ENCODE assay signal across 1 cellular context in the genomic region with DNA sequence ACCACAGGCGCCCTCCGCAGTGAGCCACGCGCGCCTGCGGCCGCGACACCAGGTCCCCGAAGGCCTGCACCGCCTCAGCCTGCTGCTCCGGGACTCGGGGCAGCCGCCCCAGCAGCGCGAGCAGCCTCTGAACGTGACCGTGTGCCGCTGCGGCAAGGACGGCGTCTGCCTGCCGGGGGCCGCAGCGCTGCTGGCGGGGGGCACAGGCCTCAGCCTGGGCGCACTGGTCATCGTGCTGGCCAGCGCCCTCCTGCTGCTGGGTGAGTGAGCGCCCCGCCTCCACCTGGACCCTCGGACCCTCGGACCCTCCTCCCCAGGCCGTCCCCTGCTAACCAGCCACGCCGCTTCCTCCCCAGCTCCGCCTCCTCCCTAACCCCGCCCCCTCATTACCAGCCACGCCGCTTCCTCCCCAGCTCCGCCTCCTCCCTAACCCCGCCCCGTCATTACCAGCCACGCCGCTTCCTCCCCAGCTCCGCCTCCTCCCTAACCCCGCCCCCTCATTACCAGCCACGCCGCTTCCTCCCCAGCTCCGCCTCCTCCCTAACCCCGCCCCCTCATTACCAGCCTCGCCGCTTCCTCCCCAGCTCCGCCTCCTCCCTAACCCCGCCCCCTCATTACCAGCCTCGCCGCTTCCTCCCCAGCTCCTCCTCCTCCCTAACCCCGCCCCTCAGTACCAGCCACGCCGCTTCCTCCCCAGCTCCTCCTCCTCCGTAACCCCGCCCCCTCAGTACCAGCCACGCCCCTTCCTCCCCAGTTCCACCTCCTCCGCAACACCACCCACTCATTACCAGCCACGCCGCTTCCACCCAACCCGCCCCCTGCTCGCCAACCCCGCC.
TF ChIP-seq lines count a peak whose summit lies in the region.
"Not testable (repeated sequence)": the region's sequence is repeated elsewhere in the genome, so short reads cannot be mapped to it uniquely, and the experiment has no call there.

No MANE protein-coding gene starts in this region.

TF ChIP-seq in HepG2, 621 proteins besides CTCF, POLR2A, EP300 and RAD21 (continued from another document and continues in another):
- TF ChIP-seq, protein P1, sequence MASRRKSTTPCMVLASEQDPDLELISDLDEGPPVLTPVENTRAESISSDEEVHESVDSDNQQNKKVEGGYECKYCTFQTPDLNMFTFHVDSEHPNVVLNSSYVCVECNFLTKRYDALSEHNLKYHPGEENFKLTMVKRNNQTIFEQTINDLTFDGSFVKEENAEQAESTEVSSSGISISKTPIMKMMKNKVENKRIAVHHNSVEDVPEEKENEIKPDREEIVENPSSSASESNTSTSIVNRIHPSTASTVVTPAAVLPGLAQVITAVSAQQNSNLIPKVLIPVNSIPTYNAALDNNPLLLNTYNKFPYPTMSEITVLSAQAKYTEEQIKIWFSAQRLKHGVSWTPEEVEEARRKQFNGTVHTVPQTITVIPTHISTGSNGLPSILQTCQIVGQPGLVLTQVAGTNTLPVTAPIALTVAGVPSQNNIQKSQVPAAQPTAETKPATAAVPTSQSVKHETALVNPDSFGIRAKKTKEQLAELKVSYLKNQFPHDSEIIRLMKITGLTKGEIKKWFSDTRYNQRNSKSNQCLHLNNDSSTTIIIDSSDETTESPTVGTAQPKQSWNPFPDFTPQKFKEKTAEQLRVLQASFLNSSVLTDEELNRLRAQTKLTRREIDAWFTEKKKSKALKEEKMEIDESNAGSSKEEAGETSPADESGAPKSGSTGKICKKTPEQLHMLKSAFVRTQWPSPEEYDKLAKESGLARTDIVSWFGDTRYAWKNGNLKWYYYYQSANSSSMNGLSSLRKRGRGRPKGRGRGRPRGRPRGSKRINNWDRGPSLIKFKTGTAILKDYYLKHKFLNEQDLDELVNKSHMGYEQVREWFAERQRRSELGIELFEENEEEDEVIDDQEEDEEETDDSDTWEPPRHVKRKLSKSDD (CRISPR knock-in tag; IDR thresholded peaks at IDR 0.05; ENCODE audit: low read depth): peak; percentile 73; the same call in 1 of the 2 replicates
- TF ChIP-seq DBP (CRISPR knock-in tag; IDR thresholded peaks at IDR 0.05; ENCODE audit: not compliant biosample characterization): peak; percentile 95
- peak; percentile 94 for TF ChIP-seq ATAD3A (CRISPR knock-in tag; IDR thresholded peaks at IDR 0.05)
- 0 out of 2 replicates have a peak, but pooled peaks have one; percentile 56 for TF ChIP-seq TBP (CRISPR knock-in tag; IDR thresholded peaks at IDR 0.05)
- peak; percentile 35; the same call in 1 of the 2 replicates for TF ChIP-seq THAP11 (CRISPR knock-in tag; IDR thresholded peaks at IDR 0.05)
- peak; percentile 52; the same call in 1 of the 2 replicates for TF ChIP-seq ZNF367 (CRISPR knock-in tag; IDR thresholded peaks at IDR 0.05; ENCODE audit: borderline replicate concordance)
- peak; percentile 82 for TF ChIP-seq ZNF121 (CRISPR knock-in tag; IDR thresholded peaks at IDR 0.05)
- peak; percentile 89 for TF ChIP-seq ZNF205 (CRISPR knock-in tag; IDR thresholded peaks at IDR 0.05)
- TF ChIP-seq TFDP2 (CRISPR knock-in tag; IDR thresholded peaks at IDR 0.05): peak; percentile 61
- TF ChIP-seq ZNF546 (CRISPR knock-in tag; conservative IDR thresholded peaks at IDR 0.05): peak; percentile 79; the same call in 1 of the 2 replicates
- TF ChIP-seq, protein P2, sequence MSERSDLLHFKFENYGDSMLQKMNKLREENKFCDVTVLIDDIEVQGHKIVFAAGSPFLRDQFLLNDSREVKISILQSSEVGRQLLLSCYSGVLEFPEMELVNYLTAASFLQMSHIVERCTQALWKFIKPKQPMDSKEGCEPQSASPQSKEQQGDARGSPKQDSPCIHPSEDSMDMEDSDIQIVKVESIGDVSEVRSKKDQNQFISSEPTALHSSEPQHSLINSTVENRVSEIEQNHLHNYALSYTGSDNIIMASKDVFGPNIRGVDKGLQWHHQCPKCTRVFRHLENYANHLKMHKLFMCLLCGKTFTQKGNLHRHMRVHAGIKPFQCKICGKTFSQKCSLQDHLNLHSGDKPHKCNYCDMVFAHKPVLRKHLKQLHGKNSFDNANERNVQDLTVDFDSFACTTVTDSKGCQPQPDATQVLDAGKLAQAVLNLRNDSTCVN (CRISPR knock-in tag; IDR thresholded peaks at IDR 0.05; ENCODE audit: borderline replicate concordance): peak; percentile 72; the same call in 1 of the 2 replicates
- peak; percentile 87 for TF ChIP-seq SRSF1 (optimal IDR thresholded peaks at IDR 0.05; ENCODE audit: low read depth, low read length)
- peak; percentile 88 for TF ChIP-seq MXD3 (CRISPR knock-in tag; IDR thresholded peaks at IDR 0.05)
- TF ChIP-seq CHD2 (IDR thresholded peaks at IDR 0.05; ENCODE audit: low read depth, low read length): peak; percentile 24; the same call in 1 of the 2 replicates
- TF ChIP-seq MAX (IDR thresholded peaks at IDR 0.05): peak; percentile 92
- peak; percentile 66; the same call in 1 of the 2 replicates for TF ChIP-seq FOXM1 (CRISPR knock-in tag; IDR thresholded peaks at IDR 0.05)
- peak; percentile 72; the same call in 1 of the 2 replicates for TF ChIP-seq ZC3H4 (CRISPR knock-in tag; IDR thresholded peaks at IDR 0.05; ENCODE audit: borderline replicate concordance)
- TF ChIP-seq MAF1 (CRISPR knock-in tag; IDR thresholded peaks at IDR 0.05; ENCODE audit: borderline replicate concordance): 0 out of 2 replicates have a peak, but pooled peaks have one; percentile 37
- 0 out of 2 replicates have a peak, but pooled peaks have one; percentile 47 for TF ChIP-seq ZSCAN30 (CRISPR knock-in tag; IDR thresholded peaks at IDR 0.05)
- TF ChIP-seq CREB3 (CRISPR knock-in tag; IDR thresholded peaks at IDR 0.05): peak; percentile 69; the same call in 1 of the 2 replicates
- TF ChIP-seq, protein P3, sequence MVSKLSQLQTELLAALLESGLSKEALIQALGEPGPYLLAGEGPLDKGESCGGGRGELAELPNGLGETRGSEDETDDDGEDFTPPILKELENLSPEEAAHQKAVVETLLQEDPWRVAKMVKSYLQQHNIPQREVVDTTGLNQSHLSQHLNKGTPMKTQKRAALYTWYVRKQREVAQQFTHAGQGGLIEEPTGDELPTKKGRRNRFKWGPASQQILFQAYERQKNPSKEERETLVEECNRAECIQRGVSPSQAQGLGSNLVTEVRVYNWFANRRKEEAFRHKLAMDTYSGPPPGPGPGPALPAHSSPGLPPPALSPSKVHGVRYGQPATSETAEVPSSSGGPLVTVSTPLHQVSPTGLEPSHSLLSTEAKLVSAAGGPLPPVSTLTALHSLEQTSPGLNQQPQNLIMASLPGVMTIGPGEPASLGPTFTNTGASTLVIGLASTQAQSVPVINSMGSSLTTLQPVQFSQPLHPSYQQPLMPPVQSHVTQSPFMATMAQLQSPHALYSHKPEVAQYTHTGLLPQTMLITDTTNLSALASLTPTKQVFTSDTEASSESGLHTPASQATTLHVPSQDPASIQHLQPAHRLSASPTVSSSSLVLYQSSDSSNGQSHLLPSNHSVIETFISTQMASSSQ (IDR thresholded peaks at IDR 0.05; ENCODE audit: low read depth): not testable (repeated sequence)
- TF ChIP-seq, protein P3 (CRISPR knock-in tag; IDR thresholded peaks at IDR 0.05; ENCODE audit: borderline replicate concordance): peak; percentile 69
- peak; percentile 91 for TF ChIP-seq ZNF563 (CRISPR knock-in tag; IDR thresholded peaks at IDR 0.05)
- TF ChIP-seq NFYC (CRISPR knock-in tag; IDR thresholded peaks at IDR 0.05): peak; percentile 38; the same call in 1 of the 2 replicates
- TF ChIP-seq KLF12 (CRISPR knock-in tag; IDR thresholded peaks at IDR 0.05; ENCODE audit: borderline replicate concordance): peak; percentile 84
- TF ChIP-seq ZNF687 (CRISPR knock-in tag; IDR thresholded peaks at IDR 0.05): peak; percentile 80
- peak; percentile 57; the same call in 1 of the 2 replicates for TF ChIP-seq ZNF609 (CRISPR knock-in tag; IDR thresholded peaks at IDR 0.05; ENCODE audit: borderline replicate concordance)
